In genomic region chr2:51710222-51710621, GRCh38 we compare ENCODE assay signal across 10 cellular contexts.
A peak's percentile ranks its signal among the peaks of the same experiment; 100 is the strongest.
DNase-seq lines count a peak whose midpoint lies in the region; ATAC-seq, FAIRE-seq and TF ChIP-seq lines count a peak whose summit lies in the region.
"Had no signal": no experiment of that assay in that cellular context is flagged by ENCODE, and none has a peak within 500 bp of the region (broad histone marks: within the 10 kb centered on the region; RNA-seq: fewer than 3 reads in every experiment).

No MANE protein-coding gene starts in this region.

- intact Hi-C loops in posterior vena cava (cut with DNase I), result no loop called here

- H3K4me3 ChIP-seq in brain microvascular endothelial cell (ENCODE audit: low read depth, low read length) (no peak overlapping the region), small intestine (ENCODE audit: low read depth in 1 of 2, low read length in 2 of 2) (no peak overlapping the region)

- H3K4me1 ChIP-seq in small intestine (ENCODE audit: control insufficient read depth in 2 of 2, insufficient read depth in 1 of 2, low read depth in 1 of 2, low read length in 1 of 2), result no peaks in the 10 kb centered on the region

- H3K27ac ChIP-seq in brain microvascular endothelial cell (no peak overlapping the region), small intestine (ENCODE audit: low read depth in 1 of 2, low read length in 1 of 2) (no peak overlapping the region)

- peak; percentile 22 for TF ChIP-seq CTCF in brain microvascular endothelial cell (IDR thresholded peaks at IDR 0.05; ENCODE audit: low read depth, low read length, missing control alignments)

- no peaks in the 10 kb centered on the region for H3K9me3 ChIP-seq in small intestine (ENCODE audit: control insufficient read depth, low read depth)

- no peaks in the 10 kb centered on the region for H3K36me3 ChIP-seq in brain microvascular endothelial cell (replicated peaks)
- H3K36me3 ChIP-seq in small intestine (ENCODE audit: control insufficient read depth in 2 of 2, insufficient read depth in 2 of 2, low read length in 2 of 2), result no peaks in the 10 kb centered on the region

- no peak for FAIRE-seq in small intestine (lab: Jason Lieb, UNC)

- 61 to 71% (median 62%) methylated on average over 3 of the region's 3 CpGs for WGBS in small intestine, 3 donors

- peak; percentile 19 for DNase-seq in A172 (ENCODE audit: low spot score)
- DNase-seq in KBM-7, result peak; percentile 19
- DNase-seq in brain microvascular endothelial cell, result no peak
- no peak for DNase-seq in posterior vena cava (ENCODE audit: low spot score)
- no peak for DNase-seq in small intestine
- DNase-seq in mesenteric fat pad (ENCODE audit: low spot score), result no peak
- no peak for DNase-seq in activated CD4-positive, alpha-beta T cell treated with anti-CD3 and anti-CD28 coated beads, Interleukin-2, amount 50 U/mL, for 1 hour
- DNase-seq: activated effector memory CD4-positive, alpha-beta T cell treated with Interleukin-2 at 50 U/mL for 16 hours; hippocampal formation had no signal

- peak; percentile 62 for ATAC-seq in GM18861 (IDR thresholded peaks at IDR 0.05; ENCODE audit: unreplicated experiment)

- H3K27me3 ChIP-seq in brain microvascular endothelial cell (replicated peaks) (no peaks in the 10 kb centered on the region), small intestine (ENCODE audit: control insufficient read depth in 2 of 2, insufficient read depth in 2 of 2, low read length in 2 of 2) (no peaks in the 10 kb centered on the region)

- in situ Hi-C loops in KBM-7 (cut with MboI; ENCODE audit: low pct_unique_long_range_greater_than_20kb, low sequenced_read_pairs) (no loop called here), brain microvascular endothelial cell (cut with HindIII; ENCODE audit: low pct_ligation_motif_present, low sequenced_read_pairs) (no loop called here)

Comparison
In these comparisons a context has a peak if more than half of its experiments do, and no peak if none do; other contexts are left out.
1. DNase-seq: peak in A172 (single experiment) and KBM-7 (single experiment); none in brain microvascular endothelial cell (single experiment), posterior vena cava (single experiment), small intestine (single experiment), mesenteric fat pad (single experiment) and activated CD4-positive, alpha-beta T cell treated with anti-CD3 and anti-CD28 coated beads, Interleukin-2, amount 50 U/mL, for 1 hour (single experiment).